ENCODE assay signal across 1 cellular context in the genomic region with DNA sequence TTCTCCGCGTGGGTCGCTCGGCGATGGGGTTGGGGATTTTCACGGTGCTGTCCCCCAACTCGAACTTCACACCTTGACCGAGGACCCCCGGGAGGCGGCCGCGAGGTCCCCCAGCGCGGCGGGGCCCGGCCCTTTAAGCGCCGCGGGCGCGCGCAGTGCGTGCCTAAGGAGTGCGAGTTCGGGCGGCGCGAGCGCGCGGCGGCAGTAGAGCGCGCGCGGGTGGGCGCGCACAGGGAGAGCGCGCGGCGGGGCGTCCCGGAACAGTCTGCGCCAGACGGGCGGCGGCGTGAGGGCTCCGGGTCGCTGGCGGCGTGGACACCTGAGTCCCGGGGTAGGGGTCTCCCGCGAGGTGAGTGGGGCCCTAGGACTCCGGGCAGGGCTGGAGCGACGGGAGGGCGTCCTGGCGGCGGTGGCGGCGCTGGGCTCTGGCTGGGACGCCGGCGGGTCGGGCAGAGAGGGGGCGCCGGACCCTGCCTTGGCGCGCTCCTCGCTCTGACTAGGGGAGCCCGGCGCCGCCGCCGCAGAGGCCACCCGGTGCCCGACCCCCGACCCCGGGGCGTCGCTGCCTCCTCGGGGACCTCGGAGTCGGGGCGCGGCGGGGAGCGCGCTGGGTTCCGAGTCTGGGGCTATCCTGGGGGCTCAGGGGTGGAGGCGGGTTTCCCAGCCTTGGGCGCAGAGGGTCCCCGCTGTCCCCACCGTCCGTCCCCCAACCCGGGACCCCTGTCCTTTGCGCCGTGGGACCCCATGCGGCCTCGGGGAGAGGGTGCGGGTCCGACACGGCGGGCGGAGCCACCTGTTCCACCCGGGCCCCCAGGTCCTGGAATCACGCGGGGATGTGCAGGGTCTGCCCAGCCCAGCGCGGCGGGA.
TF ChIP-seq lines count a peak whose summit lies in the region.

A gene with protein sequence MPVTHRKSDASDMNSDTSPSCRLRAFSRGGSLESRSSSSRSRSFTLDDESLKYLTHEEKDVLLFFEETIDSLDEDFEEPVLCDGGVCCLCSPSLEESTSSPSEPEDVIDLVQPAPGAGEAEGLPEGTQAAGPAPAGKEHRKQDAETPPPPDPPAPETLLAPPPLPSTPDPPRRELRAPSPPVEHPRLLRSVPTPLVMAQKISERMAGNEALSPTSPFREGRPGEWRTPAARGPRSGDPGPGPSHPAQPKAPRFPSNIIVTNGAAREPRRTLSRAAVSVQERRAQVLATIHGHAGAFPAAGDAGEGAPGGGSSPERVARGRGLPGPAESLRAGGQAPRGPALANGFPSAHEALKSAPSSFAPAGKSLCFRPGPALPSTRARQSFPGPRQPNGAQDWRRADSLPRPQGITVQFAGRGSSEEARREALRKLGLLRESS (plus strand): TSS at position 235 of the 867 bp plus-strand sequence. CDS start 28,722 bp downstream, outside the sequence.

TF ChIP-seq in HepG2, 621 proteins besides CTCF, POLR2A, EP300 and RAD21 (continued from another document and continues in another):
- TF ChIP-seq, protein P1, sequence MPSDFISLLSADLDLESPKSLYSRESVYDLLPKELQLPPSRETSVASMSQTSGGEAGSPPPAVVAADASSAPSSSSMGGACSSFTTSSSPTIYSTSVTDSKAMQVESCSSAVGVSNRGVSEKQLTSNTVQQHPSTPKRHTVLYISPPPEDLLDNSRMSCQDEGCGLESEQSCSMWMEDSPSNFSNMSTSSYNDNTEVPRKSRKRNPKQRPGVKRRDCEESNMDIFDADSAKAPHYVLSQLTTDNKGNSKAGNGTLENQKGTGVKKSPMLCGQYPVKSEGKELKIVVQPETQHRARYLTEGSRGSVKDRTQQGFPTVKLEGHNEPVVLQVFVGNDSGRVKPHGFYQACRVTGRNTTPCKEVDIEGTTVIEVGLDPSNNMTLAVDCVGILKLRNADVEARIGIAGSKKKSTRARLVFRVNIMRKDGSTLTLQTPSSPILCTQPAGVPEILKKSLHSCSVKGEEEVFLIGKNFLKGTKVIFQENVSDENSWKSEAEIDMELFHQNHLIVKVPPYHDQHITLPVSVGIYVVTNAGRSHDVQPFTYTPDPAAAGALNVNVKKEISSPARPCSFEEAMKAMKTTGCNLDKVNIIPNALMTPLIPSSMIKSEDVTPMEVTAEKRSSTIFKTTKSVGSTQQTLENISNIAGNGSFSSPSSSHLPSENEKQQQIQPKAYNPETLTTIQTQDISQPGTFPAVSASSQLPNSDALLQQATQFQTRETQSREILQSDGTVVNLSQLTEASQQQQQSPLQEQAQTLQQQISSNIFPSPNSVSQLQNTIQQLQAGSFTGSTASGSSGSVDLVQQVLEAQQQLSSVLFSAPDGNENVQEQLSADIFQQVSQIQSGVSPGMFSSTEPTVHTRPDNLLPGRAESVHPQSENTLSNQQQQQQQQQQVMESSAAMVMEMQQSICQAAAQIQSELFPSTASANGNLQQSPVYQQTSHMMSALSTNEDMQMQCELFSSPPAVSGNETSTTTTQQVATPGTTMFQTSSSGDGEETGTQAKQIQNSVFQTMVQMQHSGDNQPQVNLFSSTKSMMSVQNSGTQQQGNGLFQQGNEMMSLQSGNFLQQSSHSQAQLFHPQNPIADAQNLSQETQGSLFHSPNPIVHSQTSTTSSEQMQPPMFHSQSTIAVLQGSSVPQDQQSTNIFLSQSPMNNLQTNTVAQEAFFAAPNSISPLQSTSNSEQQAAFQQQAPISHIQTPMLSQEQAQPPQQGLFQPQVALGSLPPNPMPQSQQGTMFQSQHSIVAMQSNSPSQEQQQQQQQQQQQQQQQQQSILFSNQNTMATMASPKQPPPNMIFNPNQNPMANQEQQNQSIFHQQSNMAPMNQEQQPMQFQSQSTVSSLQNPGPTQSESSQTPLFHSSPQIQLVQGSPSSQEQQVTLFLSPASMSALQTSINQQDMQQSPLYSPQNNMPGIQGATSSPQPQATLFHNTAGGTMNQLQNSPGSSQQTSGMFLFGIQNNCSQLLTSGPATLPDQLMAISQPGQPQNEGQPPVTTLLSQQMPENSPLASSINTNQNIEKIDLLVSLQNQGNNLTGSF (CRISPR knock-in tag; IDR thresholded peaks at IDR 0.05): no peak
- no peak for TF ChIP-seq KLF9 (CRISPR knock-in tag; IDR thresholded peaks at IDR 0.05; ENCODE audit: low read depth)
- TF ChIP-seq IRF2 (CRISPR knock-in tag; IDR thresholded peaks at IDR 0.05): peak; percentile 26; the same call in 1 of the 2 replicates
- TF ChIP-seq ZNF292 (CRISPR knock-in tag; IDR thresholded peaks at IDR 0.05; ENCODE audit: borderline replicate concordance, low read depth): no peak
- TF ChIP-seq, protein P2, sequence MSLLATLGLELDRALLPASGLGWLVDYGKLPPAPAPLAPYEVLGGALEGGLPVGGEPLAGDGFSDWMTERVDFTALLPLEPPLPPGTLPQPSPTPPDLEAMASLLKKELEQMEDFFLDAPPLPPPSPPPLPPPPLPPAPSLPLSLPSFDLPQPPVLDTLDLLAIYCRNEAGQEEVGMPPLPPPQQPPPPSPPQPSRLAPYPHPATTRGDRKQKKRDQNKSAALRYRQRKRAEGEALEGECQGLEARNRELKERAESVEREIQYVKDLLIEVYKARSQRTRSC (CRISPR knock-in tag; IDR thresholded peaks at IDR 0.05; ENCODE audit: low read depth): no peak
- no peak for TF ChIP-seq ZNF12 (CRISPR knock-in tag; IDR thresholded peaks at IDR 0.05)
- TF ChIP-seq ZNF3 (CRISPR knock-in tag; IDR thresholded peaks at IDR 0.05): no peak
- no peak for TF ChIP-seq ZBTB1 (CRISPR knock-in tag; IDR thresholded peaks at IDR 0.05; ENCODE audit: borderline replicate concordance)
- TF ChIP-seq, protein P3, sequence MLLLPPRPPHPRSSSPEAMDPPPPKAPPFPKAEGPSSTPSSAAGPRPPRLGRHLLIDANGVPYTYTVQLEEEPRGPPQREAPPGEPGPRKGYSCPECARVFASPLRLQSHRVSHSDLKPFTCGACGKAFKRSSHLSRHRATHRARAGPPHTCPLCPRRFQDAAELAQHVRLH (CRISPR knock-in tag; IDR thresholded peaks at IDR 0.05; ENCODE audit: borderline replicate concordance, low read depth): no peak
- TF ChIP-seq ZNF432 (CRISPR knock-in tag; IDR thresholded peaks at IDR 0.05; ENCODE audit: borderline replicate concordance): no peak
- TF ChIP-seq ZNF879 (CRISPR knock-in tag; IDR thresholded peaks at IDR 0.05): peak; percentile 59; the same call in 1 of the 2 replicates
- TF ChIP-seq ZNF234 (CRISPR knock-in tag; conservative IDR thresholded peaks at IDR 0.05): no peak
- no peak for TF ChIP-seq ZNF30 (CRISPR knock-in tag; IDR thresholded peaks at IDR 0.05)
- TF ChIP-seq ZNF768 (CRISPR knock-in tag; IDR thresholded peaks at IDR 0.05): peak; percentile 14; the same call in 1 of the 2 replicates
- no peak for TF ChIP-seq MED13 (CRISPR knock-in tag; IDR thresholded peaks at IDR 0.05)
- TF ChIP-seq EZH2 (conservative IDR thresholded peaks at IDR 0.05; ENCODE audit: low read depth, low read length): no peak
- TF ChIP-seq ZSCAN22 (CRISPR knock-in tag; IDR thresholded peaks at IDR 0.05): no peak
- no peak for TF ChIP-seq ZNF263 (CRISPR knock-in tag; IDR thresholded peaks at IDR 0.05)
- TF ChIP-seq ATAD3A (CRISPR knock-in tag; IDR thresholded peaks at IDR 0.05): no peak
- TF ChIP-seq ZNF781 (CRISPR knock-in tag; IDR thresholded peaks at IDR 0.05; ENCODE audit: borderline replicate concordance, not compliant biosample characterization): no peak
- TF ChIP-seq ZNF577 (CRISPR knock-in tag; IDR thresholded peaks at IDR 0.05; ENCODE audit: borderline replicate concordance, low read depth): no peak
- no peak for TF ChIP-seq FOXM1 (CRISPR knock-in tag; IDR thresholded peaks at IDR 0.05)
- no peak for TF ChIP-seq FOSL1 (CRISPR knock-in tag; IDR thresholded peaks at IDR 0.05; ENCODE audit: borderline replicate concordance)
- TF ChIP-seq, protein P4, sequence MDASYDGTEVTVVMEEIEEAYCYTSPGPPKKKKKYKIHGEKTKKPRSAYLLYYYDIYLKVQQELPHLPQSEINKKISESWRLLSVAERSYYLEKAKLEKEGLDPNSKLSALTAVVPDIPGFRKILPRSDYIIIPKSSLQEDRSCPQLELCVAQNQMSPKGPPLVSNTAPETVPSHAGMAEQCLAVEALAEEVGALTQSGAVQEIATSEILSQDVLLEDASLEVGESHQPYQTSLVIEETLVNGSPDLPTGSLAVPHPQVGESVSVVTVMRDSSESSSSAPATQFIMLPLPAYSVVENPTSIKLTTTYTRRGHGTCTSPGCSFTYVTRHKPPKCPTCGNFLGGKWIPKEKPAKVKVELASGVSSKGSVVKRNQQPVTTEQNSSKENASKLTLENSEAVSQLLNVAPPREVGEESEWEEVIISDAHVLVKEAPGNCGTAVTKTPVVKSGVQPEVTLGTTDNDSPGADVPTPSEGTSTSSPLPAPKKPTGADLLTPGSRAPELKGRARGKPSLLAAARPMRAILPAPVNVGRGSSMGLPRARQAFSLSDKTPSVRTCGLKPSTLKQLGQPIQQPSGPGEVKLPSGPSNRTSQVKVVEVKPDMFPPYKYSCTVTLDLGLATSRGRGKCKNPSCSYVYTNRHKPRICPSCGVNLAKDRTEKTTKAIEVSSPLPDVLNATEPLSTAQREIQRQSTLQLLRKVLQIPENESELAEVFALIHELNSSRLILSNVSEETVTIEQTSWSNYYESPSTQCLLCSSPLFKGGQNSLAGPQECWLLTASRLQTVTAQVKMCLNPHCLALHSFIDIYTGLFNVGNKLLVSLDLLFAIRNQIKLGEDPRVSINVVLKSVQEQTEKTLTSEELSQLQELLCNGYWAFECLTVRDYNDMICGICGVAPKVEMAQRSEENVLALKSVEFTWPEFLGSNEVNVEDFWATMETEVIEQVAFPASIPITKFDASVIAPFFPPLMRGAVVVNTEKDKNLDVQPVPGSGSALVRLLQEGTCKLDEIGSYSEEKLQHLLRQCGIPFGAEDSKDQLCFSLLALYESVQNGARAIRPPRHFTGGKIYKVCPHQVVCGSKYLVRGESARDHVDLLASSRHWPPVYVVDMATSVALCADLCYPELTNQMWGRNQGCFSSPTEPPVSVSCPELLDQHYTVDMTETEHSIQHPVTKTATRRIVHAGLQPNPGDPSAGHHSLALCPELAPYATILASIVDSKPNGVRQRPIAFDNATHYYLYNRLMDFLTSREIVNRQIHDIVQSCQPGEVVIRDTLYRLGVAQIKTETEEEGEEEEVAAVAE (CRISPR knock-in tag; IDR thresholded peaks at IDR 0.05; ENCODE audit: borderline replicate concordance): no peak
- TF ChIP-seq ARHGAP35 (CRISPR knock-in tag; IDR thresholded peaks at IDR 0.05; ENCODE audit: borderline replicate concordance): no peak; the same call in 1 of the 2 replicates
- TF ChIP-seq ZSCAN31 (CRISPR knock-in tag; IDR thresholded peaks at IDR 0.05; ENCODE audit: low read depth): 0 out of 2 replicates have a peak, but pooled peaks have one; percentile 30
- no peak for TF ChIP-seq EED (CRISPR knock-in tag; IDR thresholded peaks at IDR 0.05)
- no peak; the same call in 1 of the 2 replicates for TF ChIP-seq GATAD2A (CRISPR knock-in tag; IDR thresholded peaks at IDR 0.05)
- TF ChIP-seq, protein P5, sequence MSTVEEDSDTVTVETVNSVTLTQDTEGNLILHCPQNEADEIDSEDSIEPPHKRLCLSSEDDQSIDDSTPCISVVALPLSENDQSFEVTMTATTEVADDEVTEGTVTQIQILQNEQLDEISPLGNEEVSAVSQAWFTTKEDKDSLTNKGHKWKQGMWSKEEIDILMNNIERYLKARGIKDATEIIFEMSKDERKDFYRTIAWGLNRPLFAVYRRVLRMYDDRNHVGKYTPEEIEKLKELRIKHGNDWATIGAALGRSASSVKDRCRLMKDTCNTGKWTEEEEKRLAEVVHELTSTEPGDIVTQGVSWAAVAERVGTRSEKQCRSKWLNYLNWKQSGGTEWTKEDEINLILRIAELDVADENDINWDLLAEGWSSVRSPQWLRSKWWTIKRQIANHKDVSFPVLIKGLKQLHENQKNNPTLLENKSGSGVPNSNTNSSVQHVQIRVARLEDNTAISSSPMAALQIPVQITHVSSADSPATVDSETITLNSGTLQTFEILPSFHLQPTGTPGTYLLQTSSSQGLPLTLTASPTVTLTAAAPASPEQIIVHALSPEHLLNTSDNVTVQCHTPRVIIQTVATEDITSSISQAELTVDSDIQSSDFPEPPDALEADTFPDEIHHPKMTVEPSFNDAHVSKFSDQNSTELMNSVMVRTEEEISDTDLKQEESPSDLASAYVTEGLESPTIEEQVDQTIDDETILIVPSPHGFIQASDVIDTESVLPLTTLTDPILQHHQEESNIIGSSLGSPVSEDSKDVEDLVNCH (CRISPR knock-in tag; IDR thresholded peaks at IDR 0.05): no peak
- 0 out of 2 replicates have a peak, but pooled peaks have one; percentile 55 for TF ChIP-seq ZNF441 (CRISPR knock-in tag; IDR thresholded peaks at IDR 0.05; ENCODE audit: borderline replicate concordance)
- TF ChIP-seq, protein P6, sequence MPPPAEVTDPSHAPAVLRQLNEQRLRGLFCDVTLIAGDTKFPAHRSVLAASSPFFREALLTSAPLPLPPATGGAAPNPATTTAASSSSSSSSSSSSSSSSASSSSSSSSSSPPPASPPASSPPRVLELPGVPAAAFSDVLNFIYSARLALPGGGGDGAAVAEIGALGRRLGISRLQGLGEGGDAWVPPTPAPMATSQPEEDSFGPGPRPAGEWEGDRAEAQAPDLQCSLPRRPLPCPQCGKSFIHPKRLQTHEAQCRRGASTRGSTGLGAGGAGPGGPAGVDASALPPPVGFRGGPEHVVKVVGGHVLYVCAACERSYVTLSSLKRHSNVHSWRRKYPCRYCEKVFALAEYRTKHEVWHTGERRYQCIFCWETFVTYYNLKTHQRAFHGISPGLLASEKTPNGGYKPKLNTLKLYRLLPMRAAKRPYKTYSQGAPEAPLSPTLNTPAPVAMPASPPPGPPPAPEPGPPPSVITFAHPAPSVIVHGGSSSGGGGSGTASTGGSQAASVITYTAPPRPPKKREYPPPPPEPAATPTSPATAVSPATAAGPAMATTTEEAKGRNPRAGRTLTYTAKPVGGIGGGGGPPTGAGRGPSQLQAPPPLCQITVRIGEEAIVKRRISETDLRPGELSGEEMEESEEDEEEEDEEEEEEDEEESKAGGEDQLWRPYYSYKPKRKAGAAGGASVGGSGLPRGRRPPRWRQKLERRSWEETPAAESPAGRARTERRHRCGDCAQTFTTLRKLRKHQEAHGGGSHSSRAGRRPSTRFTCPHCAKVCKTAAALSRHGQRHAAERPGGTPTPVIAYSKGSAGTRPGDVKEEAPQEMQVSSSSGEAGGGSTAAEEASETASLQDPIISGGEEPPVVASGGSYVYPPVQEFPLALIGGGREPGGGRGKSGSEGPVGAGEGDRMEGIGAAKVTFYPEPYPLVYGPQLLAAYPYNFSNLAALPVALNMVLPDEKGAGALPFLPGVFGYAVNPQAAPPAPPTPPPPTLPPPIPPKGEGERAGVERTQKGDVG (CRISPR knock-in tag; IDR thresholded peaks at IDR 0.05; ENCODE audit: borderline replicate concordance): no peak
- no peak for TF ChIP-seq NCOR1 (IDR thresholded peaks at IDR 0.05; ENCODE audit: borderline replicate concordance, low read length)
- TF ChIP-seq GFI1 (CRISPR knock-in tag; IDR thresholded peaks at IDR 0.05; ENCODE audit: borderline replicate concordance): no peak; the same call in 1 of the 2 replicates
- no peak for TF ChIP-seq EHMT2 (IDR thresholded peaks at IDR 0.05; ENCODE audit: borderline replicate concordance, low read depth, low read length)
- TF ChIP-seq ZNF496 (CRISPR knock-in tag; IDR thresholded peaks at IDR 0.05; ENCODE audit: insufficient replicate concordance): no peak
- TF ChIP-seq MXI1 (IDR thresholded peaks at IDR 0.05; ENCODE audit: borderline replicate concordance, low read depth, low read length): no peak; the same call in 2 of the 3 replicates
- no peak for TF ChIP-seq MEIS1 (CRISPR knock-in tag; IDR thresholded peaks at IDR 0.05; ENCODE audit: borderline replicate concordance)
- TF ChIP-seq AKAP8 (CRISPR knock-in tag; IDR thresholded peaks at IDR 0.05): no peak
- no peak for TF ChIP-seq CEBPB (IDR thresholded peaks at IDR 0.05; ENCODE audit: borderline replicate concordance, low read depth, low read length)
- TF ChIP-seq REL (CRISPR knock-in tag; conservative IDR thresholded peaks at IDR 0.05): no peak
- TF ChIP-seq KLF16 (CRISPR knock-in tag; IDR thresholded peaks at IDR 0.05): peak in 1 of 2 experiments; percentile 38; a peak in 1 of 4 replicates
